ENCODE assay signal across 22 cellular contexts in genomic region chr11:17746096-17746495, GRCh38. TPM values are rescaled to one million over a fixed set of nuclear protein-coding genes. Genes with fewer than 3 reads are reported as not detected.
DNase-seq lines count a peak whose midpoint lies in the region; ATAC-seq and TF ChIP-seq lines count a peak whose summit lies in the region.
"Had no signal": no experiment of that assay in that cellular context is flagged by ENCODE, and none has a peak within 500 bp of the region (broad histone marks: within the 10 kb centered on the region; RNA-seq: fewer than 3 reads in every experiment).

No MANE protein-coding gene starts in this region.

- H3K4me3 ChIP-seq in left lung: no peak overlapping the region
- no peak overlapping the region for H3K4me3 ChIP-seq in sigmoid colon
- H3K4me3 ChIP-seq: BLaER1 had no signal

- H3K4me1 ChIP-seq in left lung: no peaks in the 10 kb centered on the region
- no peaks in the 10 kb centered on the region for H3K4me1 ChIP-seq in sigmoid colon

- peaks cover 0 to 38% of the 10 kb centered on the region in 2 donors for H3K27me3 ChIP-seq in left lung
- peaks cover 0 to 20% (median 6%) of the 10 kb centered on the region in 3 donors for H3K27me3 ChIP-seq in sigmoid colon
- H3K27me3 ChIP-seq: BLaER1 had no signal

- H3K36me3 ChIP-seq in left lung: no peaks in the 10 kb centered on the region
- no peaks in the 10 kb centered on the region for H3K36me3 ChIP-seq in sigmoid colon
- H3K36me3 ChIP-seq: BLaER1 had no signal

- in situ Hi-C loops in G401 (cut with HindIII; ENCODE audit: low sequenced_read_pairs): loop anchor here (25.0 kb wide), 1 partner anchor 241 kb away; no protein-coding TSS in a partner anchor

- WGBS in sigmoid colon, 2 donors: 77 to 79% methylated on average over 11 of the region's 11 CpGs

- no peak overlapping the region for H3K27ac ChIP-seq in left lung
- H3K27ac ChIP-seq in sigmoid colon: no peak overlapping the region
- H3K27ac ChIP-seq: BLaER1, HL-60 had no signal

- TF ChIP-seq CTCF in left lung (IDR thresholded peaks at IDR 0.05) (no peak), sigmoid colon (IDR thresholded peaks at IDR 0.05) (no peak)

- TF ChIP-seq EP300 in sigmoid colon (IDR thresholded peaks at IDR 0.05): no peak

- TF ChIP-seq POLR2A in sigmoid colon (IDR thresholded peaks at IDR 0.05): no peak

- H3K9me3 ChIP-seq in left lung (no peaks in the 10 kb centered on the region), sigmoid colon (no peaks in the 10 kb centered on the region)
- H3K9me3 ChIP-seq: BLaER1 had no signal

- ATAC-seq in left lung: no peak
- no peak for ATAC-seq in HG03469 (IDR thresholded peaks at IDR 0.05; ENCODE audit: unreplicated experiment)
- ATAC-seq in GM21737 (IDR thresholded peaks at IDR 0.05; ENCODE audit: unreplicated experiment): no peak

- intact Hi-C loops in left lung (cut with DNase I) (no loop called here), sigmoid colon (cut with DNase I) (no loop called here)

- peak; percentile 37 for DNase-seq in activated effector memory CD4-positive, alpha-beta T cell treated with anti-CD3 and anti-CD28 coated beads, Interleukin-2, amount 50 U/mL, for 16 hours
- DNase-seq in activated effector memory CD4-positive, alpha-beta T cell treated with Interleukin-2 at 50 U/mL for 16 hours: no peak
- DNase-seq in G401 (ENCODE audit: low spot score): peak; percentile 13
- DNase-seq in left lung: peak; percentile 12 to 39
- peak; percentile 34 for DNase-seq in sigmoid colon
- DNase-seq in SIG-M5 treated with dmso at 0.1 percent for 504 hours (lab: John Stamatoyannopoulos, UW; ENCODE audit: unreplicated experiment): no peak
- DNase-seq: 8988T; CD4-positive, alpha-beta memory T cell; DMS153; DMS79; GF-D8; H9 had no signal

RNA-seq across cellular contexts. Expression of gene KCNC1, which starts 11.5 kb away (rescaled TPM):
- total RNA-seq in G401 (2014; rRNA removed; shearing (Covaris generic)): 0.06 and 0.37 TPM in 2 replicates
- not detected for total RNA-seq in left lung
- total RNA-seq in sigmoid colon: 1 to 10 TPM in 1 of 4 donors, under 1 TPM in 2, not detected in 1; 0.36 to 1.9 (median 0.54) TPM
- polyA plus RNA-seq in sigmoid colon: under 1 TPM in 1 of 3 donors, not detected in 2; 0.42 TPM
- total RNA-seq: CD4-positive, alpha-beta memory T cell had no signal
- polyA plus RNA-seq: AG04450, CD14-positive monocyte had no signal

RNA-seq across cellular contexts. Expression of gene MYOD1, which starts 26.7 kb away (rescaled TPM):
- 0.12 TPM in 1 of 2 replicates, not detected in the other for total RNA-seq in G401 (2014; rRNA removed; shearing (Covaris generic))
- total RNA-seq in left lung (not detected), sigmoid colon (not detected)
- not detected for polyA plus RNA-seq in sigmoid colon
- total RNA-seq: A673; CD4-positive, alpha-beta memory T cell; Daoy; H1; H9; HT1080 had no signal
- polyA plus RNA-seq: AG04450; CD14-positive monocyte; CD4-positive, alpha-beta memory T cell; H1 had no signal

Comparison
In these comparisons a context has a peak if more than half of its experiments do, and no peak if none do; other contexts are left out.
1. DNase-seq: peak in activated effector memory CD4-positive, alpha-beta T cell treated with anti-CD3 and anti-CD28 coated beads, Interleukin-2, amount 50 U/mL, for 16 hours (single experiment), G401 (single experiment), left lung (2 of 2) and sigmoid colon (single experiment); none in activated effector memory CD4-positive, alpha-beta T cell treated with Interleukin-2 at 50 U/mL for 16 hours (single experiment) and SIG-M5 treated with dmso at 0.1 percent for 504 hours (single experiment).